8 cellular contexts compared by ENCODE assay signal in genomic region chr13:90891329-90891728, GRCh38.
"Had no signal": no experiment of that assay in that cellular context is flagged by ENCODE, and none has a peak within 500 bp of the region (broad histone marks: within the 10 kb centered on the region; RNA-seq: fewer than 3 reads in every experiment).

No MANE protein-coding gene starts in this region.

- DNase-seq: H9, HCEC 1CT had no signal

- H3K4me3 ChIP-seq: GM23338 had no signal

- H3K9me3 Mint-ChIP-seq: GM23338, H9 had no signal

- ATAC-seq: GM23338, HepG2 had no signal

- H3K4me1 Mint-ChIP-seq: GM23338, H9 had no signal

- H3K27ac ChIP-seq: HL-60 had no signal

- H3K4me3 Mint-ChIP-seq: GM23338, H9, IgD-negative memory B cell had no signal

- H3K36me3 Mint-ChIP-seq: IgD-negative memory B cell had no signal

- H2AFZ ChIP-seq: GM23338 had no signal

- H3K4me2 ChIP-seq: GM23338 had no signal

- H3K27me3 Mint-ChIP-seq: IgD-negative memory B cell had no signal

- FAIRE-seq: H1, H54, HepG2 had no signal

- H3K27ac Mint-ChIP-seq: GM23338, H9, IgD-negative memory B cell had no signal
